Comparison of ENCODE assay signal across 19 cellular contexts in genomic region chr20:20791664-20792568, GRCh38.
DNase-seq lines count a peak whose midpoint lies in the region; ATAC-seq, FAIRE-seq and TF ChIP-seq lines count a peak whose summit lies in the region.
"Had no signal": no experiment of that assay in that cellular context is flagged by ENCODE, and none has a peak within 500 bp of the region (broad histone marks: within the 10 kb centered on the region; RNA-seq: fewer than 3 reads in every experiment).

No MANE protein-coding gene starts in this region.

- H3K36me3 ChIP-seq in NT2/D1 (ENCODE audit: insufficient read depth, insufficient read length, low read length) (no peaks in the 10 kb centered on the region), K562 (ENCODE audit: control insufficient read depth, insufficient read depth, low read length) (no peaks in the 10 kb centered on the region), keratinocyte (ENCODE audit: control insufficient read depth in 2 of 2, extremely low read depth in 1 of 2, insufficient read depth in 2 of 2, low read length in 2 of 2) (no peaks in the 10 kb centered on the region), gastrocnemius medialis (no peaks in the 10 kb centered on the region)
- H3K36me3 ChIP-seq: SJCRH30 had no signal

- peaks cover 6 to 8% of the 10 kb centered on the region in 2 donors for H3K36me3 Mint-ChIP-seq in activated naive CD4-positive, alpha-beta T cell treated with anti-CD3 and anti-CD28 coated beads, Interleukin-2, amount 50 U/mL, for 72 hours
- H3K36me3 Mint-ChIP-seq: T-cell had no signal

- intact Hi-C loops in K562 (cut with micrococcal nuclease): no loop called here
- intact Hi-C loops in gastrocnemius medialis (cut with DNase I; ENCODE audit: low total_unique reads): no loop called here

- TF ChIP-seq CTCF in K562 (IDR thresholded peaks at IDR 0.05 in 2 of 3, conservative IDR thresholded peaks at IDR 0.05 in 1 of 3; ENCODE audit: insufficient read depth in 2 of 3, low read depth in 1 of 3, low read length in 3 of 3): no peak
- TF ChIP-seq CTCF in keratinocyte (optimal IDR thresholded peaks at IDR 0.05 in 1 of 3, IDR thresholded peaks at IDR 0.05 in 1 of 3, conservative IDR thresholded peaks at IDR 0.05 in 1 of 3; ENCODE audit: extremely low read depth in 1 of 3, insufficient read depth in 2 of 3, low read length in 3 of 3): no peak
- no peak for TF ChIP-seq CTCF in gastrocnemius medialis (IDR thresholded peaks at IDR 0.05 in 4 of 5, conservative IDR thresholded peaks at IDR 0.05 in 1 of 5)

- 0% methylated on average over 13 of the region's 14 CpGs for WGBS in K562 (ENCODE audit: insufficient coverage, low coverage, missing lambda C conversion rate)

- in situ Hi-C loops in K562 (cut with MboI): no loop called here
- in situ Hi-C loops in gastrocnemius medialis (cut with MboI; ENCODE audit: low sequenced_read_pairs in 4 of 4): no loop called here

- ATAC-seq in K562: no peak
- ATAC-seq in gastrocnemius medialis: peak; percentile 64 to 73
- ATAC-seq in activated naive CD4-positive, alpha-beta T cell treated with anti-CD3 and anti-CD28 coated beads, Interleukin-2, amount 50 U/mL, for 72 hours: no peak
- ATAC-seq: T-cell had no signal

- BruUV-seq in K562 (replicated peaks; lab: Mats Ljungman, UMichigan): no TSS peak

- H3K4me1 ChIP-seq in NT2/D1 (ENCODE audit: insufficient read depth, insufficient read length) (no peaks in the 10 kb centered on the region), K562 (replicated peaks in 1 of 2; ENCODE audit: control insufficient read depth in 2 of 2, insufficient read depth in 2 of 2, low read length in 2 of 2) (no peaks in the 10 kb centered on the region), keratinocyte (ENCODE audit: control insufficient read depth, extremely low read depth, insufficient read depth, low read length) (peaks cover 3% of the 10 kb centered on the region), gastrocnemius medialis (no peaks in the 10 kb centered on the region)

- H3K9me1 ChIP-seq in K562 (ENCODE audit: control insufficient read depth, insufficient read depth, low read length) (no peaks in the 10 kb centered on the region), keratinocyte (ENCODE audit: control insufficient read depth, extremely low read depth, insufficient read depth, low read length) (no peaks in the 10 kb centered on the region)

- TF ChIP-seq POLR2A in K562 (conservative IDR thresholded peaks at IDR 0.05) (no peak), gastrocnemius medialis (IDR thresholded peaks at IDR 0.05) (no peak)

- DNase-seq in NT2/D1 (ENCODE audit: low read depth, low spot score): no peak
- DNase-seq in K562 (ENCODE audit: extremely low read depth in 1 of 4, low spot score in 3 of 4): no peak
- DNase-seq in keratinocyte (ENCODE audit: low read depth, low spot score): no peak
- DNase-seq in gastrocnemius medialis: peak; percentile 22 to 42
- no peak for DNase-seq in activated naive CD4-positive, alpha-beta T cell treated with anti-CD3 and anti-CD28 coated beads, Interleukin-2, amount 50 U/mL, for 72 hours (ENCODE audit: low spot score in 2 of 2)
- DNase-seq in NCI-H524 (lab: John Stamatoyannopoulos, UW): no peak
- DNase-seq in MV-4-11 (lab: John Stamatoyannopoulos, UW): no peak
- DNase-seq: CD4-positive, alpha-beta T cell; GM23248; IMR-90; NCI-H1048; NCI-H1417 treated with DMSO at 0.1 percent for 48 hours; NCI-H2029; NCI-H226; NCI-H524 treated with DMSO at 0.1 percent for 48 hours; PC-9; SJCRH30; T-cell had no signal

- no peak for TF ChIP-seq RAD21 in K562 (CRISPR knock-in tag; conservative IDR thresholded peaks at IDR 0.05 in 1 of 2, IDR thresholded peaks at IDR 0.05 in 1 of 2)

- H3K27ac Mint-ChIP-seq in activated naive CD4-positive, alpha-beta T cell treated with anti-CD3 and anti-CD28 coated beads, Interleukin-2, amount 50 U/mL, for 72 hours: no peak overlapping the region
- H3K27ac Mint-ChIP-seq: CD4-positive, alpha-beta T cell; T-cell had no signal

- H3K27ac ChIP-seq in K562 (ENCODE audit: extremely low read depth, low read depth, low read length): no peak overlapping the region
- no peak overlapping the region for H3K27ac ChIP-seq in keratinocyte (ENCODE audit: control insufficient read depth, insufficient read depth, low read length)
- peak overlapping the region in 1 of 4 donors; percentile 5 for H3K27ac ChIP-seq in gastrocnemius medialis
- H3K27ac ChIP-seq: GM23248, PC-9, SJCRH30 had no signal

- H3K4me2 ChIP-seq in K562 (ENCODE audit: insufficient read depth, low read length) (no peak overlapping the region), keratinocyte (ENCODE audit: control insufficient read depth, extremely low read depth, insufficient read depth, low read depth, low read length) (peak overlapping the region; percentile 22)
- H3K4me2 ChIP-seq: PC-9 had no signal

- H3K27me3 ChIP-seq in NT2/D1 (ENCODE audit: insufficient read depth, insufficient read length) (no peaks in the 10 kb centered on the region), K562 (ENCODE audit: control insufficient read depth in 2 of 2, insufficient read depth in 2 of 2, low read length in 2 of 2) (peaks cover 0 to 11% of the 10 kb centered on the region in 2 experiments; a peak in 1 of 5 replicates), keratinocyte (ENCODE audit: control insufficient read depth, extremely low read depth, insufficient read depth, low read length) (no peaks in the 10 kb centered on the region), gastrocnemius medialis (no peaks in the 10 kb centered on the region)
- H3K27me3 ChIP-seq: SJCRH30 had no signal

- POLR2A ChIA-PET in K562 (lab: Yijun Ruan, JAX): no interaction called here

- no peak overlapping the region for H2AFZ ChIP-seq in K562 (ENCODE audit: low read depth, low read length)
- no peak overlapping the region for H2AFZ ChIP-seq in keratinocyte (ENCODE audit: control insufficient read depth, low read length)
- H2AFZ ChIP-seq: GM23248, PC-9 had no signal

- FAIRE-seq in K562 (lab: Jason Lieb, UNC) (no peak), keratinocyte (lab: Jason Lieb, UNC) (no peak)
- FAIRE-seq: GM12891 had no signal

- H4K20me1 ChIP-seq in K562 (replicated peaks; ENCODE audit: control insufficient read depth, insufficient read depth, low read length): no peaks in the 10 kb centered on the region
- no peaks in the 10 kb centered on the region for H4K20me1 ChIP-seq in keratinocyte (ENCODE audit: control insufficient read depth, extremely low read depth, insufficient read depth, low read length)

- H3K9me3 Mint-ChIP-seq in activated naive CD4-positive, alpha-beta T cell treated with anti-CD3 and anti-CD28 coated beads, Interleukin-2, amount 50 U/mL, for 72 hours: peaks cover 5 to 7% of the 10 kb centered on the region in 2 donors

- H3K4me3 ChIP-seq in NT2/D1 (ENCODE audit: insufficient read length, low read depth) (no peak overlapping the region), K562 (no peak overlapping the region), keratinocyte (ENCODE audit: control insufficient read depth in 2 of 3, extremely low read depth in 1 of 3, insufficient read depth in 2 of 3, low read depth in 1 of 3, low read length in 3 of 3) (no peak overlapping the region), gastrocnemius medialis (peak overlapping the region in 1 of 4 donors; percentile 10)
- H3K4me3 ChIP-seq: GM23248, PC-9, SJCRH30 had no signal

- H3K9me3 ChIP-seq in NT2/D1 (ENCODE audit: insufficient read depth, low read length): peaks cover 6% of the 10 kb centered on the region; the same call in 1 of the 2 replicates
- H3K9me3 ChIP-seq in K562 (replicated peaks; ENCODE audit: control insufficient read depth, insufficient read depth, low read depth, low read length): no peaks in the 10 kb centered on the region
- H3K9me3 ChIP-seq in keratinocyte (ENCODE audit: control insufficient read depth, low read depth, low read length): no peaks in the 10 kb centered on the region
- no peaks in the 10 kb centered on the region for H3K9me3 ChIP-seq in gastrocnemius medialis
- H3K9me3 ChIP-seq: SJCRH30 had no signal

- no peak for TF ChIP-seq EP300 in K562 (IDR thresholded peaks at IDR 0.05; ENCODE audit: low read length)

- dilution Hi-C loops in keratinocyte (cut with MboI; ENCODE audit: extremely low pct_ligation_motif_present, low sequenced_read_pairs): no loop called here

- CTCF ChIA-PET in K562 (lab: Yijun Ruan, JAX; ENCODE audit: low intra/inter-chr PET ratio): interaction anchor here (0.6 kb wide), 1 partner anchor 54 kb away, joined by 3 read pairs; no protein-coding TSS in a partner anchor

- H3K79me2 ChIP-seq in K562 (ENCODE audit: control insufficient read depth, insufficient read depth, low read length) (no peaks in the 10 kb centered on the region), keratinocyte (ENCODE audit: control insufficient read depth, insufficient read depth, low read length) (no peaks in the 10 kb centered on the region)

- peak overlapping the region; percentile 10 for H3K9ac ChIP-seq in NT2/D1 (ENCODE audit: insufficient read length, low read depth)
- no peak overlapping the region for H3K9ac ChIP-seq in K562 (ENCODE audit: insufficient read depth in 1 of 2, low read depth in 2 of 2, low read length in 2 of 2)
- H3K9ac ChIP-seq in keratinocyte (ENCODE audit: control insufficient read depth, extremely low read depth, insufficient read depth, low read length): no peak overlapping the region
- H3K9ac ChIP-seq: GM23248 had no signal

TF ChIP-seq in K562, 482 proteins besides CTCF, POLR2A, EP300 and RAD21:
- TF ChIP-seq NFIC (IDR thresholded peaks at IDR 0.05) (peak; percentile 51), NR2C1 (IDR thresholded peaks at IDR 0.05) (no peak), NR2C1 (tag; IDR thresholded peaks at IDR 0.05) (no peak)

Comparison
In these comparisons a context has a peak if more than half of its experiments do, and no peak if none do; other contexts are left out.
1. DNase-seq: peak in gastrocnemius medialis (2 of 2); none in NT2/D1 (single experiment), K562 (0 of 4), keratinocyte (single experiment), activated naive CD4-positive, alpha-beta T cell treated with anti-CD3 and anti-CD28 coated beads, Interleukin-2, amount 50 U/mL, for 72 hours (0 of 2), NCI-H524 (0 of 2) and MV-4-11 (single experiment).
2. ATAC-seq: peak in gastrocnemius medialis (2 of 2); none in K562 (single experiment) and activated naive CD4-positive, alpha-beta T cell treated with anti-CD3 and anti-CD28 coated beads, Interleukin-2, amount 50 U/mL, for 72 hours (0 of 2).